ENCODE assay signal across 8 cellular contexts in genomic region chr9:136686534-136686793, GRCh38. TPM values are rescaled to one million over a fixed set of nuclear protein-coding genes. Genes with fewer than 3 reads are reported as not detected.
DNase-seq lines count a peak whose midpoint lies in the region; ATAC-seq, FAIRE-seq and TF ChIP-seq lines count a peak whose summit lies in the region.

No MANE protein-coding gene starts in this region.

- CTCF ChIA-PET in activated CD4-positive, alpha-beta T cell treated with anti-CD3 and anti-CD28 coated beads for 36 hours (lab: Charles Lee), result interaction anchor here (0.7 kb wide), 1 partner anchor 14 kb away, joined by 4 read pairs; no protein-coding TSS in a partner anchor

- TF ChIP-seq POLR2A in erythroblast (IDR thresholded peaks at IDR 0.05; ENCODE audit: low read length), result no peak

- TF ChIP-seq CTCF in kidney (IDR thresholded peaks at IDR 0.05; ENCODE audit: borderline replicate concordance, extremely low read depth, insufficient read depth), result no peak

- H3K9me3 ChIP-seq in kidney (ENCODE audit: control insufficient read depth in 1 of 2, low read length in 2 of 2) (no peaks in the 10 kb centered on the region), thymus (ENCODE audit: control insufficient read depth) (no peaks in the 10 kb centered on the region)

- ATAC-seq in activated CD4-positive, alpha-beta T cell treated with anti-CD3 and anti-CD28 coated beads for 36 hours, result no peak
- ATAC-seq in HG02870 (IDR thresholded peaks at IDR 0.05; ENCODE audit: unreplicated experiment), result no peak

- H3K4me1 ChIP-seq in kidney (ENCODE audit: control insufficient read depth in 1 of 2, insufficient read depth in 1 of 2, low read depth in 1 of 2, low read length in 2 of 2) (peaks cover 0 to 34% of the 10 kb centered on the region in 2 donors), thymus (ENCODE audit: control insufficient read depth, insufficient read depth, low read length) (peaks cover 7% of the 10 kb centered on the region)

- no peaks in the 10 kb centered on the region for H3K9me3 Mint-ChIP-seq in activated CD4-positive, alpha-beta T cell treated with anti-CD3 and anti-CD28 coated beads for 36 hours (ENCODE audit: low read depth)
- H3K9me3 Mint-ChIP-seq in activated naive CD8-positive, alpha-beta T cell (ENCODE audit: low read depth), result no peaks in the 10 kb centered on the region

- H3K27me3 ChIP-seq in thymus (ENCODE audit: control insufficient read depth, insufficient read depth), result peaks cover 4% of the 10 kb centered on the region

- H3K36me3 Mint-ChIP-seq in activated CD4-positive, alpha-beta T cell treated with anti-CD3 and anti-CD28 coated beads for 36 hours (ENCODE audit: low read depth), result no peaks in the 10 kb centered on the region
- H3K36me3 Mint-ChIP-seq in activated naive CD8-positive, alpha-beta T cell, result no peaks in the 10 kb centered on the region

- no peak for DNase-seq in activated CD4-positive, alpha-beta T cell treated with anti-CD3 and anti-CD28 coated beads for 36 hours
- no peak for DNase-seq in activated CD4-positive, alpha-beta T cell treated with anti-CD3 and anti-CD28 coated beads for 48 hours
- DNase-seq in kidney, result no peak
- no peak for DNase-seq in erythroblast (lab: John Stamatoyannopoulos, UW)
- DNase-seq in activated CD8-positive, alpha-beta memory T cell treated with anti-CD3 and anti-CD28 coated beads, Interleukin-2, amount 50 U/mL, for 4 hours, result no peak

- peaks cover 2% of the 10 kb centered on the region for H3K27me3 Mint-ChIP-seq in activated CD4-positive, alpha-beta T cell treated with anti-CD3 and anti-CD28 coated beads for 36 hours
- no peaks in the 10 kb centered on the region for H3K27me3 Mint-ChIP-seq in activated naive CD8-positive, alpha-beta T cell

- peak overlapping the region; percentile 70 for H3K4me3 Mint-ChIP-seq in activated CD4-positive, alpha-beta T cell treated with anti-CD3 and anti-CD28 coated beads for 36 hours
- H3K4me3 Mint-ChIP-seq in activated naive CD8-positive, alpha-beta T cell, result peak overlapping the region; percentile 81

- H3K36me3 ChIP-seq in kidney (ENCODE audit: control insufficient read depth in 1 of 2, insufficient read depth in 2 of 2, low read length in 2 of 2), result no peaks in the 10 kb centered on the region
- H3K36me3 ChIP-seq in thymus (ENCODE audit: control insufficient read depth, insufficient read depth), result no peaks in the 10 kb centered on the region

- FAIRE-seq in kidney (lab: Jason Lieb, UNC), result no peak

- H3K27ac ChIP-seq in kidney (ENCODE audit: low read depth in 2 of 2, low read length in 2 of 2), result peak overlapping the region in 1 of 2 donors; percentile 74
- no peak overlapping the region for H3K27ac ChIP-seq in thymus (ENCODE audit: low read depth)

- POLR2A ChIA-PET in activated CD4-positive, alpha-beta T cell treated with anti-CD3 and anti-CD28 coated beads for 36 hours (lab: Charles Lee), result no interaction called here

- H3K4me3 ChIP-seq in kidney (ENCODE audit: low read length in 2 of 2), result peak overlapping the region; percentile 55 to 69
- peak overlapping the region; percentile 73 for H3K4me3 ChIP-seq in thymus (ENCODE audit: low read length)

- no peaks in the 10 kb centered on the region for H3K4me1 Mint-ChIP-seq in activated CD4-positive, alpha-beta T cell treated with anti-CD3 and anti-CD28 coated beads for 36 hours
- peaks cover 1% of the 10 kb centered on the region for H3K4me1 Mint-ChIP-seq in activated naive CD8-positive, alpha-beta T cell (ENCODE audit: low read depth)

- 2% methylated on average over 20 of the region's 20 CpGs for WGBS in thymus

- H3K9ac ChIP-seq in kidney (ENCODE audit: low read length in 2 of 2), result peak overlapping the region; percentile 37 to 67

- intact Hi-C loops in activated CD4-positive, alpha-beta T cell treated with anti-CD3 and anti-CD28 coated beads for 36 hours (cut with DNase I, micrococcal nuclease), result no loop called here
- intact Hi-C loops in kidney (cut with DNase I), result no loop called here

- no peak overlapping the region for H3K27ac Mint-ChIP-seq in activated CD4-positive, alpha-beta T cell treated with anti-CD3 and anti-CD28 coated beads for 36 hours
- H3K27ac Mint-ChIP-seq in activated naive CD8-positive, alpha-beta T cell, result no peak overlapping the region

RNA-seq across cellular contexts. Expression of gene AGPAT2, which starts 0.8 kb away (rescaled TPM):
- 10 to 100 TPM in 1 of 2 experiments, 1 to 10 TPM in 1; 9.0 to 10.4 TPM for total RNA-seq in activated CD4-positive, alpha-beta T cell treated with anti-CD3 and anti-CD28 coated beads for 36 hours
- 83.6 TPM for total RNA-seq in kidney
- polyA plus RNA-seq in kidney (ENCODE audit: insufficient read depth, low read depth, low replicate concordance) (73.4 TPM), thymus (28.8 TPM)

RNA-seq across cellular contexts. Expression of gene EGFL7, which starts 23.7 kb away (rescaled TPM):
- 1 to 10 TPM; 1.2 to 1.4 TPM for total RNA-seq in activated CD4-positive, alpha-beta T cell treated with anti-CD3 and anti-CD28 coated beads for 36 hours
- 140 TPM for total RNA-seq in kidney
- polyA plus RNA-seq in kidney (ENCODE audit: insufficient read depth, low read depth, low replicate concordance) (137 TPM), thymus (118 TPM)

RNA-seq across cellular contexts. Expression of gene DIPK1B, which starts 25.9 kb away (rescaled TPM):
- total RNA-seq in activated CD4-positive, alpha-beta T cell treated with anti-CD3 and anti-CD28 coated beads for 36 hours, result under 1 TPM; 0.21 to 0.25 TPM
- total RNA-seq in kidney, result 7.5 TPM
- polyA plus RNA-seq in kidney (ENCODE audit: insufficient read depth, low read depth, low replicate concordance), result 22.6 TPM
- polyA plus RNA-seq in thymus, result 6.8 TPM

RNA-seq across cellular contexts. Expression of gene LCN10, which starts 56.3 kb away (rescaled TPM):
- total RNA-seq in activated CD4-positive, alpha-beta T cell treated with anti-CD3 and anti-CD28 coated beads for 36 hours, result 1 to 10 TPM in 1 of 2 experiments, under 1 TPM in 1; 0.71 to 1.2 TPM
- total RNA-seq in kidney, result 8.4 TPM
- polyA plus RNA-seq in kidney (ENCODE audit: insufficient read depth, low read depth, low replicate concordance) (3.9 TPM), thymus (12.5 TPM)

Comparison
In these comparisons a context has a peak if more than half of its experiments do, and no peak if none do; other contexts are left out.
1. RNA of gene EGFL7, which starts 23.7 kb away (total RNA-seq): 140 TPM in kidney (single experiment); 1.2 to 1.4 TPM in activated CD4-positive, alpha-beta T cell treated with anti-CD3 and anti-CD28 coated beads for 36 hours; every median in the first group is over 10 times any median in the second.